In the genomic region with DNA sequence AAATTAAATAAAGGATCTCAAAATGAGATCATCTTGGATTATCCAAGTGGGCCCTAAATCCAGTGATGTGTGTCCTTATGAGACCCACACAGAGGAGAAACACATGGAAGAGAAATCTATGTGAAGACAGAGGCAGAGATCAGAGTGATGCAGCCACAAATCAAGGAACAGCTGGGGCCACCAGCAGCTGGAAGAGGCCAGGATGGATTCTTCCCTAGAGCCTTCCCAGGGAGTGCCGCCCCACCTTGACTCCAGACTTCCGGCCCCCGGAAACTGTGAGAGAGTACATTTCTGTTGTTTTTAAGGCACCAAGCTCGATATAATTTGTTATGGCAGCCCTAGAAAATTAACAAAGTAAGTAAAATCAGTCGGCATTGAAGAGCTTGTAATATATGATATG, we compare ENCODE assay signal across 22 cellular contexts.
"Had no signal": no experiment of that assay in that cellular context is flagged by ENCODE, and none has a peak within 500 bp of the region (broad histone marks: within the 10 kb centered on the region; RNA-seq: fewer than 3 reads in every experiment).

No MANE protein-coding gene starts in this region.

- ATAC-seq: left lung; mucosa of descending colon; sciatic nerve; stimulated activated effector memory CD8-positive, alpha-beta T cell treated with anti-CD3 and anti-CD28 coated beads, Interleukin-12 subunit alpha, Interleukin-12 subunit beta, amount 100 ng/mL, for 72 hours; WTC11 had no signal

- H3K27me3 ChIP-seq: breast epithelium, left lung, neutrophil, vagina had no signal

- H3K36me3 ChIP-seq: breast epithelium, left lung, neutrophil, vagina had no signal

- H3K9me3 ChIP-seq: breast epithelium, left lung, mucosa of descending colon, neutrophil, vagina had no signal

- H3K4me1 ChIP-seq: breast epithelium, left lung had no signal

- H3K4me3 ChIP-seq: breast epithelium, left lung, mucosa of descending colon, vagina had no signal

- H3K27ac ChIP-seq: left lung, neutrophil, vagina had no signal

- DNase-seq: activated CD4-positive, alpha-beta memory T cell treated with anti-CD3 and anti-CD28 coated beads, Interleukin-2, amount 10 ng/mL, durations not matched to agents 7 days and 5 days; activated CD4-positive, alpha-beta T cell treated with anti-CD3 and anti-CD28 coated beads for 1 hour; activated CD4-positive, alpha-beta T cell treated with anti-CD3 and anti-CD28 coated beads, Interleukin-2, amount 10 ng/mL, durations not matched to agents 7 days and 5 days; activated CD8-positive, alpha-beta memory T cell treated with anti-CD3 and anti-CD28 coated beads, Interleukin-2, amount 50 U/mL, for 48 hours; activated gamma-delta T cell treated with Interleukin-2 at 50 U/mL for 16 hours; activated naive CD4-positive, alpha-beta T cell treated with anti-CD3 and anti-CD28 coated beads, Interleukin-2, amount 50 U/mL, for 16 hours; activated T-cell treated with anti-CD3 and anti-CD28 coated beads, Interleukin-2, amount 50 U/mL, for 24 hours; amniotic stem cell; effector memory CD4-positive, alpha-beta T cell; kidney glomerular epithelial cell; left lung; mucosa of descending colon; nephron progenitor cell; small intestine; stimulated activated CD4-positive, alpha-beta T cell treated with anti-CD3 and anti-CD28 coated beads, Interleukin-4, amount 100 ng/mL, for 24 hours; T-helper 2 cell had no signal
